Comparison of ENCODE assay signal across 1 cellular context in the genomic region with DNA sequence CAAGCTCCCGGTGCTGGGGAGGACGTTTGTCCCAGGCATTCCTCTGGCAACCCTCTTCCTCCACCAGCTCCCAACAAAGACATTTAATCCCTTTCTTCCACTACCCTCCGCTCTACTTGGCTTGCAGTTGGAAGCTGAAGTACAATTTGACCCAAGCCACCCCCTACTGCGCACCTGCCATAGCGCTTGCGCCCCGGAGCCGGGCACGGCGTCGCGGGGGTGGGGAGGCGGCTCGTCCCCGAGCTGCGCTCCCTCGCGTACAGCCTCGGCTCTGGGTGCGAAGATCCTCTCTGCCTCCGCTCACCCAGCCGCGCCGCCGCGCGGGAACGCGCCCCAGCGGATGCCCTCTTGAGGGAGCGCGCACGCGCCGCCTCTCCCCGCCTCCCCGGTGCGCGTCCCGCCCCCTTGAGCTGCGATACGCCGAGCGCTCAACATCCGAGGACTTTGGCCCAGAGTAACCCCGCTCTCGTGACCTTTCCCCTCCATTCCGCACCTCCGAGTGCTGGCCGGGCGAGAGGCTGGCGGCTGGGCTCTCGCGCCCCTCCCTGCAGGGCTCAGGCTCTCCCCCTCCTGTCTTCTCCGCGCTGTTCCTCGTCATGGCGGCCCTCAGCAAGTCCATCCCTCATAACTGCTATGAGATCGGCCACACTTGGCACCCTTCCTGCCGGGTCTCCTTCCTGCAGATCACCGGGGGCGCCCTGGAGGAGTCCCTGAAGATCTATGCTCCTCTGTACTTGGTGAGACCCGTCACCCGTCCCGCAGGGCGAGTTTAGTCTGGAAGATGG.
TF ChIP-seq lines count a peak whose summit lies in the region.

TSS of gene TMEM135 (plus strand) at position 485 of the 785 bp plus-strand sequence. CDS start at position 597, 112 bp downstream.

TF ChIP-seq in HEK293, 187 proteins besides CTCF, POLR2A, EP300 and RAD21 (continued from another document):
- TF ChIP-seq, protein P1, sequence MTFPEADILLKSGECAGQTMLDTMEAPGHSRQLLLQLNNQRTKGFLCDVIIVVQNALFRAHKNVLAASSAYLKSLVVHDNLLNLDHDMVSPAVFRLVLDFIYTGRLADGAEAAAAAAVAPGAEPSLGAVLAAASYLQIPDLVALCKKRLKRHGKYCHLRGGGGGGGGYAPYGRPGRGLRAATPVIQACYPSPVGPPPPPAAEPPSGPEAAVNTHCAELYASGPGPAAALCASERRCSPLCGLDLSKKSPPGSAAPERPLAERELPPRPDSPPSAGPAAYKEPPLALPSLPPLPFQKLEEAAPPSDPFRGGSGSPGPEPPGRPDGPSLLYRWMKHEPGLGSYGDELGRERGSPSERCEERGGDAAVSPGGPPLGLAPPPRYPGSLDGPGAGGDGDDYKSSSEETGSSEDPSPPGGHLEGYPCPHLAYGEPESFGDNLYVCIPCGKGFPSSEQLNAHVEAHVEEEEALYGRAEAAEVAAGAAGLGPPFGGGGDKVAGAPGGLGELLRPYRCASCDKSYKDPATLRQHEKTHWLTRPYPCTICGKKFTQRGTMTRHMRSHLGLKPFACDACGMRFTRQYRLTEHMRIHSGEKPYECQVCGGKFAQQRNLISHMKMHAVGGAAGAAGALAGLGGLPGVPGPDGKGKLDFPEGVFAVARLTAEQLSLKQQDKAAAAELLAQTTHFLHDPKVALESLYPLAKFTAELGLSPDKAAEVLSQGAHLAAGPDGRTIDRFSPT (tag by site-specific recombination; IDR thresholded peaks at IDR 0.05) = peak; percentile 86
- TF ChIP-seq ZNF175 (tag by site-specific recombination; IDR thresholded peaks at IDR 0.05) (no peak), ZNF274 (IDR thresholded peaks at IDR 0.05; ENCODE audit: low read length) (no peak), ZNF274 (tag by site-specific recombination; IDR thresholded peaks at IDR 0.05; ENCODE audit: borderline replicate concordance) (no peak), SCRT2 (tag by site-specific recombination; IDR thresholded peaks at IDR 0.05) (no peak), ZNF548 (tag by site-specific recombination; IDR thresholded peaks at IDR 0.05) (no peak), ZNF785 (tag by site-specific recombination; IDR thresholded peaks at IDR 0.05) (no peak), TCF7L2 (IDR thresholded peaks at IDR 0.05; ENCODE audit: borderline replicate concordance, low read depth, low read length) (no peak), ZNF324 (tag by site-specific recombination; IDR thresholded peaks at IDR 0.05) (no peak), ZNF266 (tag by site-specific recombination; IDR thresholded peaks at IDR 0.05; ENCODE audit: low read depth) (no peak), ZIC2 (tag by site-specific recombination; IDR thresholded peaks at IDR 0.05) (peak; percentile 65), ZNF155 (tag by site-specific recombination; IDR thresholded peaks at IDR 0.05) (no peak), ZNF521 (tag by site-specific recombination; IDR thresholded peaks at IDR 0.05) (no peak), ZNF335 (tag by site-specific recombination; conservative IDR thresholded peaks at IDR 0.05) (peak; percentile 62), ZNF292 (tag by site-specific recombination; IDR thresholded peaks at IDR 0.05; ENCODE audit: borderline replicate concordance, low read depth) (no peak), MYNN (tag by site-specific recombination; IDR thresholded peaks at IDR 0.05; ENCODE audit: borderline replicate concordance) (no peak), ZNF184 (tag by site-specific recombination; IDR thresholded peaks at IDR 0.05) (no peak), ZNF585B (tag by site-specific recombination; IDR thresholded peaks at IDR 0.05) (no peak), ZNF423 (tag by site-specific recombination; IDR thresholded peaks at IDR 0.05) (no peak), ZNF19 (tag by site-specific recombination; IDR thresholded peaks at IDR 0.05; ENCODE audit: low read depth) (no peak)
- TF ChIP-seq, protein P2, sequence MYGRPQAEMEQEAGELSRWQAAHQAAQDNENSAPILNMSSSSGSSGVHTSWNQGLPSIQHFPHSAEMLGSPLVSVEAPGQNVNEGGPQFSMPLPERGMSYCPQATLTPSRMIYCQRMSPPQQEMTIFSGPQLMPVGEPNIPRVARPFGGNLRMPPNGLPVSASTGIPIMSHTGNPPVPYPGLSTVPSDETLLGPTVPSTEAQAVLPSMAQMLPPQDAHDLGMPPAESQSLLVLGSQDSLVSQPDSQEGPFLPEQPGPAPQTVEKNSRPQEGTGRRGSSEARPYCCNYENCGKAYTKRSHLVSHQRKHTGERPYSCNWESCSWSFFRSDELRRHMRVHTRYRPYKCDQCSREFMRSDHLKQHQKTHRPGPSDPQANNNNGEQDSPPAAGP (tag by site-specific recombination; IDR thresholded peaks at IDR 0.05) = peak; percentile 44; the same call in 1 of the 2 replicates
